In the genomic region with DNA sequence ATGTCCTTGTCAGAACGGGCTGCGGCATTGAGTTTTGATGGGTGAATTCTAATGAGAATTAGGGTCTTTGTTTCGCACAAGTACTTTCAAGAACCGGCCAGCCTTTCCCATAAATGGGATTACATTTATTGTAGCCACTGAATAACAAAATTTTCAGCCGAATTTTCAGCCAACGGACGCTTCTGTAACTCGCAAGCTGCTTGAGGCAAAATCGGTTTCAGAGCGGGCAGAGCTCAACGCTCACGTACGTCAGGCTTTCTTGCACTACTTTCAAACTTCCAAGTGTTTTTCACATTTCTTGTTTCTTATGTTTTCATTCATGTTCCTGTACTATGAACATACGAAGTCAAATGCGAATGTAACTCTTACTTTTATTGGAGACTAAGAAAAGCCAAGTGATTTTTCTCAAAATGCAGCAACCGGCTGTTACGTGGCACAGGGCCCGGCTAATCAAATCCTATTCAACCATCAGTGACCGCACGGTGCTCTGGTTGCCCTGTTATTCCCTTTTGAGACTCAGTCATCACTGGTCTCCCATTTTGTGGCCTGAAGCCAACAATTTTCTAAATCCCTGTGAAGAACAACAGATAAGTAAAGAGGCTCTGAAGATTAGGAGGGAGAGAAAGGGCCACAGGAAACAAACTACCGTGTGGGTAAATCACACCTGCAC, we compare ENCODE assay signal across 9 cellular contexts.
DNase-seq lines count a peak whose midpoint lies in the region; ATAC-seq, FAIRE-seq and TF ChIP-seq lines count a peak whose summit lies in the region.
"Had no signal": no experiment of that assay in that cellular context is flagged by ENCODE, and none has a peak within 500 bp of the region (broad histone marks: within the 10 kb centered on the region; RNA-seq: fewer than 3 reads in every experiment).

No MANE protein-coding gene starts in this region.

- H3K9me3 Mint-ChIP-seq in chondrocyte (ENCODE audit: low read depth), result no peaks in the 10 kb centered on the region

- H3K27me3 ChIP-seq in ACC112 (ENCODE audit: insufficient read depth, low read length) (peaks cover 7% of the 10 kb centered on the region; the same call in 1 of the 2 replicates), HAP-1 (ENCODE audit: low read depth) (peaks cover 37% of the 10 kb centered on the region)

- H3K36me3 Mint-ChIP-seq in chondrocyte (ENCODE audit: low read depth), result no peaks in the 10 kb centered on the region

- no peak for ATAC-seq in GM21423 (IDR thresholded peaks at IDR 0.05; ENCODE audit: unreplicated experiment)

- no peak for TF ChIP-seq CTCF in chondrocyte (IDR thresholded peaks at IDR 0.05)

- peak overlapping the region; percentile 49 for H2AFZ ChIP-seq in ACC112 (ENCODE audit: low read length, unreplicated experiment)

- H3K4me1 ChIP-seq in ACC112 (ENCODE audit: control insufficient read depth, insufficient read depth, low read length, unreplicated experiment) (peaks cover 4% of the 10 kb centered on the region), HAP-1 (peaks cover 5% of the 10 kb centered on the region)

- peak overlapping the region; percentile 63 for H3K4me3 Mint-ChIP-seq in chondrocyte (ENCODE audit: unreplicated experiment)

- peak overlapping the region; percentile 59 for H3K27ac Mint-ChIP-seq in chondrocyte (ENCODE audit: unreplicated experiment)

- no peaks in the 10 kb centered on the region for H3K9me3 ChIP-seq in HAP-1

- no peak for FAIRE-seq in HTR-8/SVneo (lab: Jason Lieb, UNC)

- no peaks in the 10 kb centered on the region for H3K79me2 ChIP-seq in ACC112 (ENCODE audit: control insufficient read depth, insufficient read depth, low read length, unreplicated experiment)

- H3K36me3 ChIP-seq in ACC112 (ENCODE audit: insufficient read depth, low read length), result no peaks in the 10 kb centered on the region
- H3K36me3 ChIP-seq in HAP-1 (replicated peaks), result no peaks in the 10 kb centered on the region

- 0 out of 2 replicates have a peak overlapping the region, but pooled peaks have one; percentile 2 for H3K27ac ChIP-seq in ACC112 (ENCODE audit: low read depth, low read length)
- H3K27ac ChIP-seq: HL-60 had no signal

- H3K4me3 ChIP-seq in ACC112 (ENCODE audit: low read depth, low read length) (peak overlapping the region; percentile 76), HAP-1 (peak overlapping the region; percentile 9)

- H3K4me1 Mint-ChIP-seq in chondrocyte (ENCODE audit: low read depth), result peaks cover 19% of the 10 kb centered on the region

- DNase-seq in HAP-1 (ENCODE audit: low spot score in 2 of 2), result no peak
- DNase-seq in chondrocyte (ENCODE audit: low spot score), result no peak
- peak; percentile 42 for DNase-seq in midbrain (lab: John Stamatoyannopoulos, UW)
- DNase-seq in SK-N-DZ (ENCODE audit: low spot score), result no peak
- DNase-seq in iPS-NIHi7 (ENCODE audit: extremely low spot score), result no peak
- no peak for DNase-seq in HTR-8/SVneo (ENCODE audit: insufficient read length, low spot score)

- H3K27me3 Mint-ChIP-seq in chondrocyte (ENCODE audit: low read depth), result no peaks in the 10 kb centered on the region

- in situ Hi-C loops in HAP-1 (cut with MboI; ENCODE audit: low sequenced_read_pairs), result no loop called here
